In genomic region chr1:205210876-205211838, GRCh38 we compare ENCODE assay signal across 1 cellular context.
A peak's percentile ranks its signal among the peaks of the same experiment; 100 is the strongest.
TF ChIP-seq lines count a peak whose summit lies in the region.

Gene DSTYK, minus strand, starts transcription at chr1:205211702. Its CDS starts 167 bp downstream, at chr1:205211535.

TF ChIP-seq in HEK293, 187 proteins besides CTCF, POLR2A, EP300 and RAD21 (continued from another document and continues in another):
- TF ChIP-seq ZNF148 (tag by site-specific recombination; IDR thresholded peaks at IDR 0.05; ENCODE audit: borderline replicate concordance) (peak; percentile 94; the same call in 1 of the 2 replicates), ZNF248 (tag by site-specific recombination; IDR thresholded peaks at IDR 0.05) (no peak), ZNF776 (tag by site-specific recombination; IDR thresholded peaks at IDR 0.05; ENCODE audit: borderline replicate concordance) (no peak), ZBTB17 (tag by site-specific recombination; IDR thresholded peaks at IDR 0.05) (peak; percentile 99), MZF1 (tag by site-specific recombination; IDR thresholded peaks at IDR 0.05; ENCODE audit: borderline replicate concordance) (peak; percentile 62; the same call in 1 of the 2 replicates), ZNF19 (tag by site-specific recombination; IDR thresholded peaks at IDR 0.05; ENCODE audit: low read depth) (peak; percentile 60), ZNF391 (tag by site-specific recombination; IDR thresholded peaks at IDR 0.05; ENCODE audit: borderline replicate concordance, low read depth) (peak; percentile 98; the same call in 1 of the 2 replicates), ZNF24 (tag by site-specific recombination; IDR thresholded peaks at IDR 0.05) (peak; percentile 96), ZNF624 (tag by site-specific recombination; IDR thresholded peaks at IDR 0.05) (no peak; the same call in 1 of the 2 replicates), ZNF843 (tag by site-specific recombination; IDR thresholded peaks at IDR 0.05) (peak; percentile 75), ZNF274 (IDR thresholded peaks at IDR 0.05; ENCODE audit: low read length) (no peak), ZNF274 (tag by site-specific recombination; IDR thresholded peaks at IDR 0.05; ENCODE audit: borderline replicate concordance) (no peak), ZNF221 (tag by site-specific recombination; IDR thresholded peaks at IDR 0.05; ENCODE audit: borderline replicate concordance) (peak; percentile 50; the same call in 1 of the 2 replicates), ZNF510 (tag by site-specific recombination; IDR thresholded peaks at IDR 0.05; ENCODE audit: insufficient replicate concordance) (no peak), ZNF112 (tag by site-specific recombination; IDR thresholded peaks at IDR 0.05) (no peak), ZSCAN23 (tag by site-specific recombination; IDR thresholded peaks at IDR 0.05) (peak; percentile 96), ZNF157 (tag by site-specific recombination; IDR thresholded peaks at IDR 0.05) (no peak), WT1 (tag by site-specific recombination; IDR thresholded peaks at IDR 0.05) (peak; percentile 73), ZNF114 (tag by site-specific recombination; IDR thresholded peaks at IDR 0.05) (no peak), ZNF830 (tag by site-specific recombination; IDR thresholded peaks at IDR 0.05; ENCODE audit: low read depth) (no peak), ZNF701 (tag by site-specific recombination; IDR thresholded peaks at IDR 0.05) (peak; percentile 71; the same call in 1 of the 2 replicates), ZNF639 (tag by site-specific recombination; IDR thresholded peaks at IDR 0.05) (peak; percentile 98), ZNF169 (tag by site-specific recombination; IDR thresholded peaks at IDR 0.05) (0 out of 2 replicates have a peak, but pooled peaks have one; percentile 8), ZEB2 (tag by site-specific recombination; IDR thresholded peaks at IDR 0.05) (peak; percentile 98), TCF7L2 (IDR thresholded peaks at IDR 0.05; ENCODE audit: borderline replicate concordance, low read depth, low read length) (no peak), ZNF449 (tag by site-specific recombination; IDR thresholded peaks at IDR 0.05) (peak; percentile 83), ZNF121 (tag by site-specific recombination; IDR thresholded peaks at IDR 0.05) (peak; percentile 55; the same call in 1 of the 2 replicates), PRDM2 (tag by site-specific recombination; IDR thresholded peaks at IDR 0.05; ENCODE audit: borderline replicate concordance) (peak; percentile 84; the same call in 1 of the 2 replicates), ZNF785 (tag by site-specific recombination; IDR thresholded peaks at IDR 0.05) (peak; percentile 50; the same call in 1 of the 2 replicates), ZNF16 (tag by site-specific recombination; IDR thresholded peaks at IDR 0.05; ENCODE audit: low read depth) (no peak), ZNF202 (tag by site-specific recombination; IDR thresholded peaks at IDR 0.05; ENCODE audit: borderline replicate concordance) (no peak; the same call in 1 of the 2 replicates), IKZF3 (tag by site-specific recombination; IDR thresholded peaks at IDR 0.05) (peak; percentile 80), KLF9 (tag by site-specific recombination; IDR thresholded peaks at IDR 0.05; ENCODE audit: low read depth) (peak; percentile 85), GFI1B (tag by site-specific recombination; IDR thresholded peaks at IDR 0.05) (peak; percentile 18; the same call in 1 of the 2 replicates), ZNF280D (tag by site-specific recombination; IDR thresholded peaks at IDR 0.05) (peak; percentile 70; the same call in 1 of the 2 replicates), ZBTB49 (tag by site-specific recombination; IDR thresholded peaks at IDR 0.05; ENCODE audit: low read depth) (no peak), ZNF423 (tag by site-specific recombination; IDR thresholded peaks at IDR 0.05) (no peak), TSHZ1 (tag by site-specific recombination; IDR thresholded peaks at IDR 0.05; ENCODE audit: borderline replicate concordance) (peak; percentile 49; the same call in 1 of the 2 replicates), ZNF621 (tag by site-specific recombination; IDR thresholded peaks at IDR 0.05) (no peak), GLI2 (tag by site-specific recombination; IDR thresholded peaks at IDR 0.05; ENCODE audit: borderline replicate concordance, low read depth) (no peak; the same call in 1 of the 2 replicates)
